ENCODE assay signal across 21 cellular contexts in genomic region chr4:13059015-13059414, GRCh38.
DNase-seq lines count a peak whose midpoint lies in the region; ATAC-seq and TF ChIP-seq lines count a peak whose summit lies in the region.
"Had no signal": no experiment of that assay in that cellular context is flagged by ENCODE, and none has a peak within 500 bp of the region (broad histone marks: within the 10 kb centered on the region; RNA-seq: fewer than 3 reads in every experiment).

No MANE protein-coding gene starts in this region.

- ATAC-seq in activated CD4-positive, alpha-beta T cell treated with anti-CD3 and anti-CD28 coated beads for 36 hours, result no peak
- no peak for ATAC-seq in omental fat pad (ENCODE audit: low FRiP score)
- no peak for ATAC-seq in GM19324 (IDR thresholded peaks at IDR 0.05; ENCODE audit: low FRiP score, unreplicated experiment)
- ATAC-seq: HCT116, Right ventricle myocardium inferior had no signal

- H3K4me3 ChIP-seq in Jurkat, Clone E6-1 (ENCODE audit: low read length), result no peak overlapping the region
- H3K4me3 ChIP-seq: SJSA1 had no signal

- peaks cover 5% of the 10 kb centered on the region for H3K9me3 Mint-ChIP-seq in activated CD4-positive, alpha-beta T cell treated with anti-CD3 and anti-CD28 coated beads for 36 hours (ENCODE audit: low read depth)
- H3K9me3 Mint-ChIP-seq in nephron progenitor cell, result no peaks in the 10 kb centered on the region

- no peaks in the 10 kb centered on the region for H3K4me1 Mint-ChIP-seq in activated CD4-positive, alpha-beta T cell treated with anti-CD3 and anti-CD28 coated beads for 36 hours
- no peaks in the 10 kb centered on the region for H3K4me1 Mint-ChIP-seq in nephron progenitor cell

- CTCF ChIA-PET in activated CD4-positive, alpha-beta T cell treated with anti-CD3 and anti-CD28 coated beads for 36 hours (lab: Charles Lee), result interaction anchor here (0.7 kb wide), 1 partner anchor 149 kb away, joined by 3 read pairs; no protein-coding TSS in a partner anchor

- no peak overlapping the region for H3K4me3 Mint-ChIP-seq in activated CD4-positive, alpha-beta T cell treated with anti-CD3 and anti-CD28 coated beads for 36 hours
- no peak overlapping the region for H3K4me3 Mint-ChIP-seq in nephron progenitor cell

- DNase-seq in activated CD4-positive, alpha-beta T cell treated with anti-CD3 and anti-CD28 coated beads for 36 hours, result peak; percentile 4
- no peak for DNase-seq in activated CD4-positive, alpha-beta T cell treated with anti-CD3 and anti-CD28 coated beads, Interleukin-2, amount 50 U/mL, for 48 hours
- peak; percentile 1 for DNase-seq in Jurkat, Clone E6-1 (ENCODE audit: low read depth, low spot score)
- DNase-seq in SK-N-DZ (ENCODE audit: low spot score), result peak; percentile 32
- no peak for DNase-seq in nephron progenitor cell
- DNase-seq in omental fat pad (ENCODE audit: low spot score), result no peak
- DNase-seq: DMS53, GDM1, GOT3, Kasumi-1, MM.1S, NCI-H1048, NCI-H1436, NCI-H2029, NCI-H2171, NCI-H345, NCI-H524 had no signal

- no peak overlapping the region for H3K27ac Mint-ChIP-seq in activated CD4-positive, alpha-beta T cell treated with anti-CD3 and anti-CD28 coated beads for 36 hours
- H3K27ac Mint-ChIP-seq in nephron progenitor cell, result peak overlapping the region; percentile 1

- intact Hi-C loops in activated CD4-positive, alpha-beta T cell treated with anti-CD3 and anti-CD28 coated beads for 36 hours (cut with DNase I, micrococcal nuclease), result no loop called here

- H3K27me3 Mint-ChIP-seq in activated CD4-positive, alpha-beta T cell treated with anti-CD3 and anti-CD28 coated beads for 36 hours, result no peaks in the 10 kb centered on the region
- H3K27me3 Mint-ChIP-seq in nephron progenitor cell (ENCODE audit: low read depth, poor library complexity), result no peaks in the 10 kb centered on the region

- POLR2A ChIA-PET in activated CD4-positive, alpha-beta T cell treated with anti-CD3 and anti-CD28 coated beads for 36 hours (lab: Charles Lee), result no interaction called here

- no peaks in the 10 kb centered on the region for H3K36me3 Mint-ChIP-seq in activated CD4-positive, alpha-beta T cell treated with anti-CD3 and anti-CD28 coated beads for 36 hours (ENCODE audit: low read depth)
- no peaks in the 10 kb centered on the region for H3K36me3 Mint-ChIP-seq in nephron progenitor cell (ENCODE audit: low read depth)

- TF ChIP-seq CTCF in nephron progenitor cell (IDR thresholded peaks at IDR 0.05), result no peak
- no peak for TF ChIP-seq CTCF in omental fat pad (IDR thresholded peaks at IDR 0.05)

Comparison
In these comparisons a context has a peak if more than half of its experiments do, and no peak if none do; other contexts are left out.
1. DNase-seq: peak in activated CD4-positive, alpha-beta T cell treated with anti-CD3 and anti-CD28 coated beads for 36 hours (single experiment), Jurkat, Clone E6-1 (single experiment) and SK-N-DZ (single experiment); none in activated CD4-positive, alpha-beta T cell treated with anti-CD3 and anti-CD28 coated beads, Interleukin-2, amount 50 U/mL, for 48 hours (0 of 2), nephron progenitor cell (single experiment) and omental fat pad (single experiment).